ENCODE assay signal across 30 cellular contexts in the genomic region with DNA sequence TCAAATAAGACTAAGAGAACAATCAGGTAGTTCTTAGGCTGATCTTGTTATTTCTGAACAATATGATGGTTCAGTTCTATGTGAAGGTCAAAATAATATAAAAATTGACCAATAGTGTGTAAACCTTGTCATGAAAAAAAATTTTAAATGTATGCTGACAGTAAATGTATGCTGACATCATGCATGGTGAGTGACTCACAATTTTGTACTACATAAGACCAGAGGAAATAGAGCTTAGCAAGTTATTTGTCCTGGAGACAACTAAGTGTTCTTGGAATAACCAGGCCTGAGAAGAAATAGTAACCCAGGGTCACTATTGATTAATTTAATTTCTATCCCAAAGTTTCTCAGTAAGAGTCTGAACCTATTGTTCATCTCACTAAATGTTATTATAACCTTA.
"Had no signal": no experiment of that assay in that cellular context is flagged by ENCODE, and none has a peak within 500 bp of the region (broad histone marks: within the 10 kb centered on the region; RNA-seq: fewer than 3 reads in every experiment).

No MANE protein-coding gene starts in this region.

- DNase-seq: activated CD4-positive, alpha-beta T cell treated with anti-CD3 and anti-CD28 coated beads for 4 hours; activated CD4-positive, alpha-beta T cell treated with anti-CD3 and anti-CD28 coated beads, Interleukin-2, amount 50 U/mL, for 4 hours; activated effector memory CD4-positive, alpha-beta T cell treated with Interleukin-2 at 50 U/mL for 16 hours; activated naive CD4-positive, alpha-beta T cell treated with Interleukin-2 at 50 U/mL for 16 hours; adrenal gland; aorta; effector CD8-positive, alpha-beta T cell; glutamatergic neuron; islet precursor cell; left cardiac atrium; mammary epithelial cell; naive B cell; nephron progenitor cell; ovary; retina; sigmoid colon; small intestine; stimulated activated CD4-positive, alpha-beta T cell treated with anti-CD3 and anti-CD28 coated beads, Interleukin-1b, Interleukin-23, amount 100 ng/mL, for 48 hours; stimulated activated CD4-positive, alpha-beta T cell treated with anti-CD3 and anti-CD28 coated beads, Interleukin-4, amount 100 ng/mL, for 4 hours; stimulated activated CD8-positive, alpha-beta memory T cell treated with anti-CD3 and anti-CD28 coated beads, Interleukin-4, amount 100 ng/mL, for 48 hours; stimulated activated naive CD8-positive, alpha-beta T cell treated with anti-CD3 and anti-CD28 coated beads, Interleukin-15, amount 100 ng/mL, for 72 hours; substantia nigra; SW 1271; T-helper 9 cell; upper lobe of left lung had no signal

- H3K9me3 ChIP-seq: adrenal gland, breast epithelium, neutrophil, ovary, sigmoid colon, upper lobe of left lung, vagina had no signal

- H3K4me1 ChIP-seq: adrenal gland, breast epithelium, sigmoid colon, upper lobe of left lung, vagina had no signal

- H3K27ac ChIP-seq: adrenal gland, breast epithelium, neutrophil, ovary, sigmoid colon, upper lobe of left lung, vagina, VCaP had no signal

- ATAC-seq: left cardiac atrium; stimulated activated memory B cell treated with anti-CD40 and anti-IgM and Interleukin-4, amounts not matched to agents 10 μg/mL and 1 μg/mL and 100 μg/mL, for 72 hours; stimulated activated naive CD8-positive, alpha-beta T cell treated with anti-CD3 and anti-CD28 coated beads, Interleukin-15, amount 100 ng/mL, for 72 hours had no signal

- H3K36me3 ChIP-seq: adrenal gland, breast epithelium, neutrophil, ovary, sigmoid colon, upper lobe of left lung, vagina had no signal

- H3K27me3 ChIP-seq: adrenal gland, breast epithelium, neutrophil, ovary, sigmoid colon, upper lobe of left lung, vagina had no signal

- H3K4me3 ChIP-seq: adrenal gland, breast epithelium, ovary, sigmoid colon, upper lobe of left lung, vagina had no signal
